ENCODE assay signal across 14 cellular contexts in the genomic region with DNA sequence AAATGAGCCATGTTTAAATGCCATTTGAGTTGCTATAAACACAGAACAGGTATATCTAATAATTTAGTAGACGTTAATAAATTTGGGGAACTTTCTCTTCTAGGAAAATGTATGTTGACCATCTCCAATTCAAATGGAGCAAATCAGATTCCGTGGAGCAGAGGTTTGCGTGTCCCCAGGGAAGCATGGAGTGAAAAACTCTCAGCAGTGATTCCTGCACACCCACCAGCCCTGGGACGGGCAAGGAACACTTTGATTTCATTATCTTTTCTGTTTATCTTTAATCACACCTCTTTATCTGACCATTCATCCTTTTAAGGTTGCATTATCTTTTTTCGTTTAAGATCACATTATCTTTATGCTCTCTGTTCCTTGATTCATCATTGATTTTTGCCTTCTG.
A peak's percentile ranks its signal among the peaks of the same experiment; 100 is the strongest.
DNase-seq lines count a peak whose midpoint lies in the region; ATAC-seq and TF ChIP-seq lines count a peak whose summit lies in the region.
"Had no signal": no experiment of that assay in that cellular context is flagged by ENCODE, and none has a peak within 500 bp of the region (broad histone marks: within the 10 kb centered on the region; RNA-seq: fewer than 3 reads in every experiment).

No MANE protein-coding gene starts in this region.

- intact Hi-C loops in CD8-positive, alpha-beta T cell (cut with DNase I, micrococcal nuclease): no loop called here

- WGBS in endodermal cell (ENCODE audit: insufficient coverage in 1 of 2, insufficient read length in 1 of 2), 2 experiments: 71 to 74% methylated on average over 5 of the region's 5 CpGs

- H3K4me3 Mint-ChIP-seq in CD8-positive, alpha-beta T cell: peak overlapping the region; percentile 85
- H3K4me3 Mint-ChIP-seq in endodermal cell (peak overlapping the region; percentile 71), neural crest cell (peak overlapping the region; percentile 91)

- H3K9ac ChIP-seq in endodermal cell (ENCODE audit: extremely low read depth, low read length, poor library complexity, severe bottlenecking): no peak overlapping the region

- TF ChIP-seq CTCF in CD8-positive, alpha-beta T cell (IDR thresholded peaks at IDR 0.05): no peak
- TF ChIP-seq CTCF in endodermal cell (conservative IDR thresholded peaks at IDR 0.05) (no peak), neural crest cell (conservative IDR thresholded peaks at IDR 0.05) (no peak)

- ATAC-seq in CD8-positive, alpha-beta T cell: no peak
- ATAC-seq in GM21390 (IDR thresholded peaks at IDR 0.05; ENCODE audit: unreplicated experiment): no peak

- CTCF ChIA-PET in CD8-positive, alpha-beta T cell (lab: Charles Lee): no interaction called here

- H3K27me3 ChIP-seq in CD8-positive, alpha-beta T cell (ENCODE audit: insufficient read depth, low read length): peaks cover 9% of the 10 kb centered on the region
- H3K27me3 ChIP-seq in endodermal cell (ENCODE audit: control insufficient read depth, insufficient read depth, low read length, poor library complexity, severe bottlenecking): peaks cover 7% of the 10 kb centered on the region

- no peaks in the 10 kb centered on the region for H3K9me3 Mint-ChIP-seq in CD8-positive, alpha-beta T cell
- H3K9me3 Mint-ChIP-seq in endodermal cell: peaks cover 9% of the 10 kb centered on the region
- H3K9me3 Mint-ChIP-seq in neural crest cell: no peaks in the 10 kb centered on the region

- peaks cover 8% of the 10 kb centered on the region for H3K4me1 ChIP-seq in CD8-positive, alpha-beta T cell (ENCODE audit: insufficient read depth, low read length)
- H3K4me1 ChIP-seq in endodermal cell (ENCODE audit: control insufficient read depth, insufficient read depth, low read length): no peaks in the 10 kb centered on the region

- POLR2A ChIA-PET in CD8-positive, alpha-beta T cell (lab: Charles Lee): no interaction called here

- peak overlapping the region; percentile 59 for H3K4me3 ChIP-seq in CD8-positive, alpha-beta T cell (ENCODE audit: low read depth, low read length)
- peak overlapping the region; percentile 79 for H3K4me3 ChIP-seq in endodermal cell (ENCODE audit: low read length)

- H3K27ac ChIP-seq in CD8-positive, alpha-beta T cell (ENCODE audit: low read depth, low read length): no peak overlapping the region
- H3K27ac ChIP-seq in endodermal cell (ENCODE audit: low read depth, low read length): no peak overlapping the region
- H3K27ac ChIP-seq: adrenal gland, upper lobe of left lung had no signal

- peaks cover 9% of the 10 kb centered on the region for H3K4me1 Mint-ChIP-seq in CD8-positive, alpha-beta T cell (ENCODE audit: low read depth)
- peaks cover 6% of the 10 kb centered on the region for H3K4me1 Mint-ChIP-seq in endodermal cell
- peaks cover 9% of the 10 kb centered on the region for H3K4me1 Mint-ChIP-seq in neural crest cell

- H3K36me3 ChIP-seq in CD8-positive, alpha-beta T cell (ENCODE audit: insufficient read depth, low read length): no peaks in the 10 kb centered on the region
- no peaks in the 10 kb centered on the region for H3K36me3 ChIP-seq in endodermal cell (ENCODE audit: control insufficient read depth, insufficient read depth, low read length)
- H3K36me3 ChIP-seq: adrenal gland, upper lobe of left lung had no signal

- no peaks in the 10 kb centered on the region for H3K36me3 Mint-ChIP-seq in CD8-positive, alpha-beta T cell
- H3K36me3 Mint-ChIP-seq in endodermal cell (ENCODE audit: low read depth) (peaks cover 5% of the 10 kb centered on the region), neural crest cell (ENCODE audit: low read depth) (no peaks in the 10 kb centered on the region)
- H3K36me3 Mint-ChIP-seq: activated CD8-positive, alpha-beta memory T cell treated with anti-CD3 and anti-CD28 coated beads, Interleukin-2, amount 10 ng/mL, durations not matched to agents 7 days and 5 days had no signal

- peaks cover 15% of the 10 kb centered on the region for H3K27me3 Mint-ChIP-seq in CD8-positive, alpha-beta T cell (ENCODE audit: low read depth)
- H3K27me3 Mint-ChIP-seq in endodermal cell (ENCODE audit: insufficient read depth): peaks cover 16% of the 10 kb centered on the region
- no peaks in the 10 kb centered on the region for H3K27me3 Mint-ChIP-seq in neural crest cell (ENCODE audit: low read depth)

- no peak overlapping the region for H3K27ac Mint-ChIP-seq in CD8-positive, alpha-beta T cell
- H3K27ac Mint-ChIP-seq in endodermal cell (no peak overlapping the region), neural crest cell (ENCODE audit: unreplicated experiment) (no peak overlapping the region)
- H3K27ac Mint-ChIP-seq: activated CD8-positive, alpha-beta memory T cell treated with anti-CD3 and anti-CD28 coated beads, Interleukin-2, amount 10 ng/mL, durations not matched to agents 7 days and 5 days had no signal

- no peak for DNase-seq in CD8-positive, alpha-beta T cell
- DNase-seq in SK-N-DZ (ENCODE audit: low spot score) (peak; percentile 20), endodermal cell (no peak), neural crest cell (ENCODE audit: low read depth, low spot score) (no peak), COLO829 (ENCODE audit: low spot score) (no peak), NOMO-1 treated with DMSO at 0.1 percent for 48 hours (lab: John Stamatoyannopoulos, UW; ENCODE audit: unreplicated experiment) (no peak), activated gamma-delta T cell treated with Interleukin-2 at 50 U/mL for 16 hours (no peak)
- DNase-seq: activated CD4-positive, alpha-beta T cell treated with anti-CD3 and anti-CD28 coated beads for 48 hours; activated CD8-positive, alpha-beta memory T cell treated with anti-CD3 and anti-CD28 coated beads, Interleukin-2, amount 10 ng/mL, durations not matched to agents 7 days and 5 days; DND-41; RPMI8226; upper lobe of left lung had no signal

- no peaks in the 10 kb centered on the region for H3K9me3 ChIP-seq in CD8-positive, alpha-beta T cell (ENCODE audit: low read length)
- H3K9me3 ChIP-seq in endodermal cell (ENCODE audit: control insufficient read depth, low read length): peaks cover 7% of the 10 kb centered on the region
- H3K9me3 ChIP-seq: adrenal gland, upper lobe of left lung had no signal
